ENCODE assay signal across 31 cellular contexts in genomic region chr10:20396168-20396567, GRCh38.
"Had no signal": no experiment of that assay in that cellular context is flagged by ENCODE, and none has a peak within 500 bp of the region (broad histone marks: within the 10 kb centered on the region; RNA-seq: fewer than 3 reads in every experiment).

No MANE protein-coding gene starts in this region.

- H3K9me3 ChIP-seq: adrenal gland, body of pancreas, esophagus muscularis mucosa, gastrocnemius medialis, heart left ventricle had no signal

- H3K36me3 ChIP-seq: adrenal gland, esophagus muscularis mucosa, gastrocnemius medialis, heart left ventricle, WERI-Rb-1 had no signal

- H3K27ac ChIP-seq: adrenal gland, body of pancreas, esophagus muscularis mucosa, foreskin keratinocyte, gastrocnemius medialis, heart left ventricle, WERI-Rb-1 had no signal

- H3K4me1 ChIP-seq: adrenal gland, body of pancreas, esophagus muscularis mucosa, foreskin keratinocyte, gastrocnemius medialis, heart left ventricle had no signal

- H3K4me3 ChIP-seq: adrenal gland, body of pancreas, esophagus muscularis mucosa, gastrocnemius medialis, heart left ventricle had no signal

- H3K27me3 ChIP-seq: adrenal gland, body of pancreas, esophagus muscularis mucosa, foreskin keratinocyte, gastrocnemius medialis, heart left ventricle had no signal

- ATAC-seq: activated CD4-positive, CD25-positive, alpha-beta regulatory T cell treated with anti-CD3 and anti-CD28 coated beads, Interleukin-2, amount 50 U/mL, for 24 hours; activated CD8-positive, alpha-beta T cell treated with anti-CD3 and anti-CD28 coated beads for 36 hours; activated naive CD8-positive, alpha-beta T cell treated with anti-CD3 and anti-CD28 coated beads, Interleukin-2, amount 50 U/mL, for 24 hours; body of pancreas; effector memory CD8-positive, alpha-beta T cell; foreskin keratinocyte; gastrocnemius medialis; heart left ventricle; T-helper 17 cell had no signal

- DNase-seq: activated B cell treated with CpG ODN at 0.5 μM for 24 hours; activated CD4-positive, alpha-beta T cell treated with anti-CD3 and anti-CD28 coated beads for 48 hours; activated CD4-positive, alpha-beta T cell treated with anti-CD3 and anti-CD28 coated beads, Interleukin-2, amount 50 U/mL, for 1 hour; activated CD4-positive, alpha-beta T cell treated with anti-CD3 and anti-CD28 coated beads, Interleukin-2, amount 50 U/mL, for 48 hours; activated CD8-positive, alpha-beta memory T cell treated with anti-CD3 and anti-CD28 coated beads for 24 hours; activated CD8-positive, alpha-beta T cell treated with anti-CD3 and anti-CD28 coated beads for 36 hours; activated effector memory CD4-positive, alpha-beta T cell treated with anti-CD3 and anti-CD28 coated beads, Interleukin-2, amount 50 U/mL, for 16 hours; activated naive CD4-positive, alpha-beta T cell treated with anti-CD3 and anti-CD28 coated beads for 36 hours; activated naive CD8-positive, alpha-beta T cell treated with anti-CD3 and anti-CD28 coated beads for 36 hours; activated naive CD8-positive, alpha-beta T cell treated with anti-CD3 and anti-CD28 coated beads, Interleukin-2, amount 50 U/mL, for 24 hours; activated T-cell treated with anti-CD3 and anti-CD28 coated beads, Interleukin-2, amount 50 U/mL, for 1 hour; activated T-cell treated with anti-CD3 and anti-CD28 coated beads, Interleukin-2, amount 50 U/mL, for 48 hours; adrenal gland; amygdala; aorta; body of pancreas; caudate nucleus; cortex of kidney; dermis blood vessel endothelial cell; effector CD4-positive, alpha-beta T cell; effector memory CD8-positive, alpha-beta T cell; erythroblast; foreskin keratinocyte; gastrocnemius medialis; glutamatergic neuron; heart left ventricle; T-helper 17 cell; T1000; WERI-Rb-1 had no signal
